In the genomic region with DNA sequence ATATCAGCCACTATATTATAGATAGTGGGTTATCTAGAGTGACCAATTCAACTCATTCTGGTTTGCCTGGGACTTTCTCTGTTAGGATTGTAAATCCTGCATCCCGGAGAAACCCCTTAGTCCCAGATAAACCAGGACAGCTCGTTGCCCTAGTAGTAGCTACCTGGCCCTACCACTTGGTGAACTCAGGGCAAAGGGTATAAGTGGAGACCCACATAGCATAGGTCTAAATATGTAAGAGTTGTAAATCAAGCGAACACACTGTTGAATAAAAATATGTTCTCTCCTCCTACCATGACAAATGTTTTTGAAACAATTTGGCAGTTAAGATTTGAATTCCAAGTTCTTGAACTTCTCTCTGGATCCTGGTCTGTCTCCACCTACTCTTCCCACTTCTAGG, we compare ENCODE assay signal across 18 cellular contexts.
"Had no signal": no experiment of that assay in that cellular context is flagged by ENCODE, and none has a peak within 500 bp of the region (broad histone marks: within the 10 kb centered on the region; RNA-seq: fewer than 3 reads in every experiment).

No MANE protein-coding gene starts in this region.

- H3K9me2 ChIP-seq: SK-N-SH had no signal

- H3K36me3 Mint-ChIP-seq: natural killer cell treated with Interleukin-12 subunit alpha and Interleukin-12 subunit beta and Interleukin-15 and Interleukin-18, amount 100 ng/mL, for 72 hours; stimulated activated memory B cell treated with anti-CD40 and anti-IgM and Interleukin-4, amounts not matched to agents 10 μg/mL and 1 μg/mL and 100 μg/mL, for 72 hours had no signal

- H3K36me3 ChIP-seq: heart right ventricle, right lobe of liver, upper lobe of left lung had no signal

- ATAC-seq: activated naive CD8-positive, alpha-beta T cell treated with anti-CD3 and anti-CD28 coated beads, Interleukin-2, amount 50 U/mL, for 24 hours; heart right ventricle; left lobe of liver; natural killer cell treated with Interleukin-12 subunit alpha and Interleukin-12 subunit beta and Interleukin-15 and Interleukin-18, amount 100 ng/mL, for 72 hours; right lobe of liver; stimulated activated memory B cell treated with anti-CD40 and anti-IgM and Interleukin-4, amounts not matched to agents 10 μg/mL and 1 μg/mL and 100 μg/mL, for 72 hours had no signal

- H3K4me2 ChIP-seq: SK-N-SH had no signal

- H3K27ac Mint-ChIP-seq: activated CD4-positive, alpha-beta memory T cell treated with anti-CD3 and anti-CD28 coated beads, Interleukin-2, amount 10 ng/mL, durations not matched to agents 7 days and 5 days; activated CD4-positive, alpha-beta T cell treated with anti-CD3 and anti-CD28 coated beads, Interleukin-2, amount 10 ng/mL, durations not matched to agents 24 days and 14 days; activated naive CD8-positive, alpha-beta T cell treated with anti-CD3 and anti-CD28 coated beads, Interleukin-2, amount 50 U/mL, for 24 hours; activated T-helper 1 cell treated with anti-CD3 and anti-CD28 coated beads, Interleukin-12 subunit alpha, Interleukin-12 subunit beta, Interleukin-2, Interleukin-4 antibody, amounts not matched to agents 30 ng/mL and 10 ng/mL and 1 ng/mL, durations not matched to agents 14 hours and 24 hours and 36 hours; natural killer cell treated with Interleukin-12 subunit alpha and Interleukin-12 subunit beta and Interleukin-15 and Interleukin-18, amount 100 ng/mL, for 72 hours; stimulated activated memory B cell treated with anti-CD40 and anti-IgM and Interleukin-4, amounts not matched to agents 10 μg/mL and 1 μg/mL and 100 μg/mL, for 72 hours had no signal

- H3K4me1 Mint-ChIP-seq: activated CD4-positive, alpha-beta memory T cell treated with anti-CD3 and anti-CD28 coated beads, Interleukin-2, amount 10 ng/mL, durations not matched to agents 7 days and 5 days; activated CD4-positive, alpha-beta T cell treated with anti-CD3 and anti-CD28 coated beads, Interleukin-2, amount 10 ng/mL, durations not matched to agents 24 days and 14 days; activated naive CD8-positive, alpha-beta T cell treated with anti-CD3 and anti-CD28 coated beads, Interleukin-2, amount 50 U/mL, for 24 hours; stimulated activated memory B cell treated with anti-CD40 and anti-IgM and Interleukin-4, amounts not matched to agents 10 μg/mL and 1 μg/mL and 100 μg/mL, for 72 hours had no signal

- H3K27me3 Mint-ChIP-seq: activated CD4-positive, alpha-beta memory T cell treated with anti-CD3 and anti-CD28 coated beads, Interleukin-2, amount 10 ng/mL, durations not matched to agents 7 days and 5 days; activated CD4-positive, alpha-beta T cell treated with anti-CD3 and anti-CD28 coated beads, Interleukin-2, amount 10 ng/mL, durations not matched to agents 24 days and 14 days; activated naive CD8-positive, alpha-beta T cell treated with anti-CD3 and anti-CD28 coated beads, Interleukin-2, amount 50 U/mL, for 24 hours; stimulated activated memory B cell treated with anti-CD40 and anti-IgM and Interleukin-4, amounts not matched to agents 10 μg/mL and 1 μg/mL and 100 μg/mL, for 72 hours had no signal

- H3K4me3 ChIP-seq: heart right ventricle, lung, right lobe of liver, skin epidermis, upper lobe of left lung had no signal

- H3K27me3 ChIP-seq: heart right ventricle, right lobe of liver, upper lobe of left lung had no signal

- H3K9me3 Mint-ChIP-seq: activated CD4-positive, alpha-beta memory T cell treated with anti-CD3 and anti-CD28 coated beads, Interleukin-2, amount 10 ng/mL, durations not matched to agents 7 days and 5 days; activated CD4-positive, alpha-beta T cell treated with anti-CD3 and anti-CD28 coated beads, Interleukin-2, amount 10 ng/mL, durations not matched to agents 24 days and 14 days; activated naive CD8-positive, alpha-beta T cell treated with anti-CD3 and anti-CD28 coated beads, Interleukin-2, amount 50 U/mL, for 24 hours; activated T-helper 1 cell treated with anti-CD3 and anti-CD28 coated beads, Interleukin-12 subunit alpha, Interleukin-12 subunit beta, Interleukin-2, Interleukin-4 antibody, amounts not matched to agents 30 ng/mL and 10 ng/mL and 1 ng/mL, durations not matched to agents 14 hours and 24 hours and 36 hours; natural killer cell treated with Interleukin-12 subunit alpha and Interleukin-12 subunit beta and Interleukin-15 and Interleukin-18, amount 100 ng/mL, for 72 hours had no signal

- DNase-seq: activated CD4-positive, alpha-beta memory T cell treated with anti-CD3 and anti-CD28 coated beads, Interleukin-2, amount 10 ng/mL, durations not matched to agents 7 days and 5 days; activated CD4-positive, alpha-beta T cell treated with anti-CD3 and anti-CD28 coated beads, Interleukin-2, amount 10 ng/mL, durations not matched to agents 24 days and 14 days; activated gamma-delta T cell; activated naive CD4-positive, alpha-beta T cell treated with anti-CD3 and anti-CD28 coated beads, Interleukin-2, amount 50 U/mL, for 16 hours; activated naive CD8-positive, alpha-beta T cell treated with anti-CD3 and anti-CD28 coated beads, Interleukin-2, amount 50 U/mL, for 24 hours; central memory CD4-positive, alpha-beta T cell; heart right ventricle; midbrain; right lobe of liver; SK-N-SH; upper lobe of left lung had no signal

- H3K79me2 ChIP-seq: parathyroid adenoma had no signal

- H3K9ac ChIP-seq: parathyroid adenoma, SK-N-SH had no signal

- H3K4me1 ChIP-seq: parathyroid adenoma had no signal

- H3K4me3 Mint-ChIP-seq: activated CD4-positive, alpha-beta memory T cell treated with anti-CD3 and anti-CD28 coated beads, Interleukin-2, amount 10 ng/mL, durations not matched to agents 7 days and 5 days; activated CD4-positive, alpha-beta T cell treated with anti-CD3 and anti-CD28 coated beads, Interleukin-2, amount 10 ng/mL, durations not matched to agents 24 days and 14 days; activated naive CD8-positive, alpha-beta T cell treated with anti-CD3 and anti-CD28 coated beads, Interleukin-2, amount 50 U/mL, for 24 hours; activated T-helper 1 cell treated with anti-CD3 and anti-CD28 coated beads, Interleukin-12 subunit alpha, Interleukin-12 subunit beta, Interleukin-2, Interleukin-4 antibody, amounts not matched to agents 30 ng/mL and 10 ng/mL and 1 ng/mL, durations not matched to agents 14 hours and 24 hours and 36 hours; natural killer cell treated with Interleukin-12 subunit alpha and Interleukin-12 subunit beta and Interleukin-15 and Interleukin-18, amount 100 ng/mL, for 72 hours; stimulated activated memory B cell treated with anti-CD40 and anti-IgM and Interleukin-4, amounts not matched to agents 10 μg/mL and 1 μg/mL and 100 μg/mL, for 72 hours had no signal

- H3K9me3 ChIP-seq: right lobe of liver, SK-N-SH, upper lobe of left lung had no signal

- H2AFZ ChIP-seq: parathyroid adenoma had no signal

- H3K27ac ChIP-seq: parathyroid adenoma, right lobe of liver had no signal
